Comparison of ENCODE assay signal across 20 cellular contexts in genomic region chr2:231315896-231316295, GRCh38.
DNase-seq lines count a peak whose midpoint lies in the region; ATAC-seq and TF ChIP-seq lines count a peak whose summit lies in the region.
"Had no signal": no experiment of that assay in that cellular context is flagged by ENCODE, and none has a peak within 500 bp of the region (broad histone marks: within the 10 kb centered on the region; RNA-seq: fewer than 3 reads in every experiment).

No MANE protein-coding gene starts in this region.

- H3K4me1 ChIP-seq in upper lobe of right lung (no peaks in the 10 kb centered on the region), esophagus muscularis mucosa (peaks cover 0 to 18% (median 3%) of the 10 kb centered on the region in 4 donors)

- H3K27me3 ChIP-seq in upper lobe of right lung: no peaks in the 10 kb centered on the region
- no peaks in the 10 kb centered on the region for H3K27me3 ChIP-seq in esophagus muscularis mucosa
- H3K27me3 ChIP-seq: upper lobe of left lung had no signal

- no peak for TF ChIP-seq EP300 in esophagus muscularis mucosa (IDR thresholded peaks at IDR 0.05)

- ATAC-seq in HG03460 (IDR thresholded peaks at IDR 0.05; ENCODE audit: unreplicated experiment): peak; percentile 40
- ATAC-seq in upper lobe of right lung: peak; percentile 73

- TF ChIP-seq POLR2A in esophagus muscularis mucosa (IDR thresholded peaks at IDR 0.05; ENCODE audit: low read depth): no peak

- peaks cover 25% of the 10 kb centered on the region for H3K36me3 Mint-ChIP-seq in endothelial cell (ENCODE audit: low read depth, unreplicated experiment)

- H3K36me3 ChIP-seq in upper lobe of right lung (peaks cover 3% of the 10 kb centered on the region), esophagus muscularis mucosa (peaks cover 0 to 67% (median 21%) of the 10 kb centered on the region in 4 donors)
- H3K36me3 ChIP-seq: upper lobe of left lung had no signal

- peaks cover 5% of the 10 kb centered on the region for H3K4me1 Mint-ChIP-seq in endothelial cell (ENCODE audit: unreplicated experiment)
- H3K4me1 Mint-ChIP-seq: nephron progenitor cell had no signal

- no peak overlapping the region for H3K27ac Mint-ChIP-seq in endothelial cell (ENCODE audit: unreplicated experiment)
- H3K27ac Mint-ChIP-seq: nephron progenitor cell; T-helper 1 cell treated with Interleukin-12 subunit alpha and Interleukin-12 subunit beta and Interleukin-4 antibody, amounts not matched to agents 30 μg/mL and 1 μg/mL, for 36 hours had no signal

- DNase-seq in SKM-1 treated with dmso at 0.1 percent for 144 hours (lab: John Stamatoyannopoulos, UW; ENCODE audit: unreplicated experiment) (peak; percentile 14), SKM-1 (lab: John Stamatoyannopoulos, UW; ENCODE audit: unreplicated experiment) (no peak), SIG-M5 (lab: John Stamatoyannopoulos, UW) (peak; percentile 29), upper lobe of right lung (no peak), amniotic stem cell (lab: John Stamatoyannopoulos, UW) (no peak), endothelial cell (ENCODE audit: low spot score) (no peak), esophagus muscularis mucosa (ENCODE audit: extremely low spot score) (no peak)
- DNase-seq: activated CD4-positive, alpha-beta T cell treated with anti-CD3 and anti-CD28 coated beads, Interleukin-2, amount 50 U/mL, for 48 hours; activated naive CD4-positive, alpha-beta T cell treated with anti-CD3 and anti-CD28 coated beads, Interleukin-2, amount 50 U/mL, for 16 hours; effector memory CD4-positive, alpha-beta T cell; NCI-H2029 treated with DMSO at 0.1 percent for 48 hours; nephron progenitor cell; NK-92 treated with Interleukin-12 subunit alpha and Interleukin-12 subunit beta, amount 100 ng/mL, for 24 hours; stimulated activated CD4-positive, alpha-beta T cell treated with anti-CD3 and anti-CD28 coated beads, Interleukin-2, amount 100 ng/mL, for 48 hours; upper lobe of left lung had no signal

- no peak overlapping the region for H3K4me3 ChIP-seq in upper lobe of right lung
- no peak overlapping the region for H3K4me3 ChIP-seq in esophagus muscularis mucosa
- H3K4me3 ChIP-seq: skin epidermis, upper lobe of left lung had no signal

- H3K9me3 ChIP-seq in upper lobe of right lung (no peaks in the 10 kb centered on the region), esophagus muscularis mucosa (no peaks in the 10 kb centered on the region)
- H3K9me3 ChIP-seq: upper lobe of left lung had no signal

- intact Hi-C loops in upper lobe of right lung (cut with DNase I) (no loop called here), esophagus muscularis mucosa (cut with DNase I) (no loop called here)

- H3K4me3 Mint-ChIP-seq in endothelial cell (ENCODE audit: unreplicated experiment): no peak overlapping the region
- H3K4me3 Mint-ChIP-seq: nephron progenitor cell; T-helper 1 cell treated with Interleukin-12 subunit alpha and Interleukin-12 subunit beta and Interleukin-4 antibody, amounts not matched to agents 30 μg/mL and 1 μg/mL, for 36 hours had no signal

- H3K9me3 Mint-ChIP-seq in endothelial cell (ENCODE audit: unreplicated experiment): no peaks in the 10 kb centered on the region

- H3K27me3 Mint-ChIP-seq in endothelial cell (ENCODE audit: unreplicated experiment): no peaks in the 10 kb centered on the region

- no peak for TF ChIP-seq CTCF in upper lobe of right lung (IDR thresholded peaks at IDR 0.05)
- no peak for TF ChIP-seq CTCF in endothelial cell (IDR thresholded peaks at IDR 0.05; ENCODE audit: unreplicated experiment)
- TF ChIP-seq CTCF in esophagus muscularis mucosa (IDR thresholded peaks at IDR 0.05): no peak

- H3K27ac ChIP-seq in upper lobe of right lung: no peak overlapping the region
- no peak overlapping the region for H3K27ac ChIP-seq in esophagus muscularis mucosa (replicated peaks in 1 of 4)
- H3K27ac ChIP-seq: 22Rv1, skin epidermis, upper lobe of left lung, VCaP had no signal

- 85% methylated on average over 3 of the region's 3 CpGs for WGBS in esophagus muscularis mucosa

Comparison
In these comparisons a context has a peak if more than half of its experiments do, and no peak if none do; other contexts are left out.
1. DNase-seq: peak in SKM-1 treated with dmso at 0.1 percent for 144 hours (single experiment) and SIG-M5 (single experiment); none in SKM-1 (single experiment), upper lobe of right lung (single experiment), amniotic stem cell (single experiment), endothelial cell (single experiment) and esophagus muscularis mucosa (single experiment).